ENCODE assay signal across 22 cellular contexts in genomic region chr14:100187247-100187833, GRCh38. TPM values are rescaled to one million over a fixed set of nuclear protein-coding genes. Genes with fewer than 3 reads are reported as not detected.
DNase-seq lines count a peak whose midpoint lies in the region; ATAC-seq and TF ChIP-seq lines count a peak whose summit lies in the region.
"Had no signal": no experiment of that assay in that cellular context is flagged by ENCODE, and none has a peak within 500 bp of the region (broad histone marks: within the 10 kb centered on the region; RNA-seq: fewer than 3 reads in every experiment).

No MANE protein-coding gene starts in this region.

- peak overlapping the region; percentile 64 for H3K27ac Mint-ChIP-seq in activated CD4-positive, alpha-beta T cell treated with anti-CD3 and anti-CD28 coated beads, Interleukin-2, amount 10 ng/mL, durations not matched to agents 7 days and 5 days
- H3K27ac Mint-ChIP-seq: activated naive CD8-positive, alpha-beta T cell treated with anti-CD3 and anti-CD28 coated beads for 36 hours; activated T-helper 17 cell treated with anti-CD3 and anti-CD28 coated beads, Interleukin-2, amount 50 U/mL, for 72 hours; naive B cell had no signal

- TF ChIP-seq CTCF in VCaP (conservative IDR thresholded peaks at IDR 0.05) (no peak), lower lobe of right lung (IDR thresholded peaks at IDR 0.05) (no peak), body of pancreas (IDR thresholded peaks at IDR 0.05) (no peak)

- H3K4me1 Mint-ChIP-seq in activated CD4-positive, alpha-beta T cell treated with anti-CD3 and anti-CD28 coated beads, Interleukin-2, amount 10 ng/mL, durations not matched to agents 7 days and 5 days, result peaks cover 7% of the 10 kb centered on the region
- H3K4me1 Mint-ChIP-seq: activated T-helper 17 cell treated with anti-CD3 and anti-CD28 coated beads, Interleukin-2, amount 50 U/mL, for 72 hours; naive B cell had no signal

- no peaks in the 10 kb centered on the region for H3K27me3 ChIP-seq in lower lobe of right lung (ENCODE audit: low read depth)
- no peaks in the 10 kb centered on the region for H3K27me3 ChIP-seq in body of pancreas
- H3K27me3 ChIP-seq: BE2C had no signal

- POLR2A ChIA-PET in activated CD4-positive, alpha-beta T cell treated with anti-CD3 and anti-CD28 coated beads, Interleukin-2, amount 10 ng/mL, durations not matched to agents 7 days and 5 days (lab: Charles Lee), result no interaction called here

- in situ Hi-C loops in G401 (cut with HindIII; ENCODE audit: low sequenced_read_pairs), result no loop called here

- intact Hi-C loops in lower lobe of right lung (cut with DNase I), result no loop called here
- intact Hi-C loops in body of pancreas (cut with DNase I), result no loop called here

- CTCF ChIA-PET in activated CD4-positive, alpha-beta T cell treated with anti-CD3 and anti-CD28 coated beads, Interleukin-2, amount 10 ng/mL, durations not matched to agents 7 days and 5 days (lab: Charles Lee), result interaction anchor here (0.7 kb wide), 1 partner anchor 614 kb away, joined by 3 read pairs; no protein-coding TSS in a partner anchor

- H3K9me3 Mint-ChIP-seq in activated CD4-positive, alpha-beta T cell treated with anti-CD3 and anti-CD28 coated beads, Interleukin-2, amount 10 ng/mL, durations not matched to agents 7 days and 5 days, result no peaks in the 10 kb centered on the region
- H3K9me3 Mint-ChIP-seq: activated naive CD8-positive, alpha-beta T cell treated with anti-CD3 and anti-CD28 coated beads for 36 hours; activated T-helper 17 cell treated with anti-CD3 and anti-CD28 coated beads, Interleukin-2, amount 50 U/mL, for 72 hours; naive B cell had no signal

- 83 to 91% methylated on average over 12 of the region's 12 CpGs for WGBS in body of pancreas, 2 donors

- no peak for DNase-seq in activated CD4-positive, alpha-beta T cell treated with anti-CD3 and anti-CD28 coated beads, Interleukin-2, amount 10 ng/mL, durations not matched to agents 7 days and 5 days
- DNase-seq in activated CD4-positive, alpha-beta T cell treated with anti-CD3 and anti-CD28 coated beads for 1 hour, result no peak
- DNase-seq in lower lobe of right lung (peak; percentile 59), body of pancreas (no peak), G401 (ENCODE audit: low spot score) (no peak)
- DNase-seq in activated T-cell treated with anti-CD3 and anti-CD28 coated beads, Interleukin-2, amount 50 U/mL, for 1 hour, result no peak
- no peak for DNase-seq in stimulated activated CD4-positive, alpha-beta T cell treated with anti-CD3 and anti-CD28 coated beads, Interleukin-12 subunit alpha, Interleukin-12 subunit beta, amount 100 ng/mL, for 4 hours
- DNase-seq: activated CD4-positive, alpha-beta T cell treated with anti-CD3 and anti-CD28 coated beads, Interleukin-2, amount 50 U/mL, for 1 hour; activated naive CD8-positive, alpha-beta T cell treated with anti-CD3 and anti-CD28 coated beads for 36 hours; BE2C; effector memory CD4-positive, alpha-beta T cell; naive B cell; NK-92 treated with Interleukin-12 subunit alpha and Interleukin-12 subunit beta, amount 100 ng/mL, for 24 hours; nucleus accumbens; stimulated activated CD4-positive, alpha-beta T cell treated with anti-CD3 and anti-CD28 coated beads, Interleukin-2, amount 100 ng/mL, for 48 hours; stimulated activated naive CD4-positive, alpha-beta T cell treated with Interleukin-2 at 50 U/mL for 16 hours had no signal

- H3K4me1 ChIP-seq in lower lobe of right lung (peaks cover 7% of the 10 kb centered on the region), body of pancreas (peaks cover 10% of the 10 kb centered on the region)

- H3K4me3 ChIP-seq in lower lobe of right lung (no peak overlapping the region), body of pancreas (no peak overlapping the region)
- H3K4me3 ChIP-seq: smooth muscle cell had no signal

- H3K27me3 Mint-ChIP-seq in activated CD4-positive, alpha-beta T cell treated with anti-CD3 and anti-CD28 coated beads, Interleukin-2, amount 10 ng/mL, durations not matched to agents 7 days and 5 days, result no peaks in the 10 kb centered on the region
- H3K27me3 Mint-ChIP-seq: activated naive CD8-positive, alpha-beta T cell treated with anti-CD3 and anti-CD28 coated beads for 36 hours; activated T-helper 17 cell treated with anti-CD3 and anti-CD28 coated beads, Interleukin-2, amount 50 U/mL, for 72 hours; naive B cell had no signal

- no peaks in the 10 kb centered on the region for H3K36me3 Mint-ChIP-seq in activated CD4-positive, alpha-beta T cell treated with anti-CD3 and anti-CD28 coated beads, Interleukin-2, amount 10 ng/mL, durations not matched to agents 7 days and 5 days (ENCODE audit: low read depth)
- H3K36me3 Mint-ChIP-seq: activated naive CD8-positive, alpha-beta T cell treated with anti-CD3 and anti-CD28 coated beads for 36 hours; naive B cell had no signal

- no peak for TF ChIP-seq POLR2A in body of pancreas (IDR thresholded peaks at IDR 0.05)

- H3K36me3 ChIP-seq in lower lobe of right lung (no peaks in the 10 kb centered on the region), body of pancreas (replicated peaks in 1 of 2; ENCODE audit: insufficient read depth in 1 of 2, low read depth in 2 of 2) (no peaks in the 10 kb centered on the region)
- H3K36me3 ChIP-seq: BE2C had no signal

- H3K4me3 Mint-ChIP-seq in activated CD4-positive, alpha-beta T cell treated with anti-CD3 and anti-CD28 coated beads, Interleukin-2, amount 10 ng/mL, durations not matched to agents 7 days and 5 days, result no peak overlapping the region
- H3K4me3 Mint-ChIP-seq: activated naive CD8-positive, alpha-beta T cell treated with anti-CD3 and anti-CD28 coated beads for 36 hours; activated T-helper 17 cell treated with anti-CD3 and anti-CD28 coated beads, Interleukin-2, amount 50 U/mL, for 72 hours; naive B cell had no signal

- ATAC-seq in lower lobe of right lung, result peak in 1 of 2 donors; percentile 43
- no peak for ATAC-seq in body of pancreas
- ATAC-seq: activated T-helper 17 cell treated with anti-CD3 and anti-CD28 coated beads, Interleukin-2, amount 50 U/mL, for 72 hours had no signal

- no peaks in the 10 kb centered on the region for H3K9me3 ChIP-seq in lower lobe of right lung
- H3K9me3 ChIP-seq in body of pancreas, result no peaks in the 10 kb centered on the region
- H3K9me3 ChIP-seq: BE2C had no signal

- H3K27ac ChIP-seq in VCaP (peak overlapping the region; percentile 32), lower lobe of right lung (no peak overlapping the region), body of pancreas (no peak overlapping the region)

RNA-seq across cellular contexts. Expression of gene DEGS2, which starts 27.9 kb away (rescaled TPM):
- total RNA-seq in activated CD4-positive, alpha-beta T cell treated with anti-CD3 and anti-CD28 coated beads, Interleukin-2, amount 10 ng/mL, durations not matched to agents 7 days and 5 days, result under 1 TPM; 0.15 to 0.23 TPM
- total RNA-seq in lower lobe of right lung, result 5.8 TPM
- total RNA-seq in body of pancreas, result 10 to 100 TPM in 1 of 2 donors, 1 to 10 TPM in 1; 7.3 to 10.5 TPM
- 0.95 and 5.0 TPM in 2 replicates for total RNA-seq in G401 (2014; rRNA removed; shearing (Covaris generic))
- total RNA-seq: A673; SK-MEL-5; T-helper 1 cell treated with Interleukin-12 subunit alpha and Interleukin-12 subunit beta and Interleukin-4 antibody, amounts not matched to agents 30 ng/mL and 1 ng/mL, for 36 hours had no signal

RNA-seq across cellular contexts. Expression of gene YY1, which starts 51.6 kb away (rescaled TPM):
- total RNA-seq in activated CD4-positive, alpha-beta T cell treated with anti-CD3 and anti-CD28 coated beads, Interleukin-2, amount 10 ng/mL, durations not matched to agents 7 days and 5 days, result 100 to 1,000 TPM in 1 of 2 experiments, 10 to 100 TPM in 1; 95.0 to 107 TPM
- 74.8 TPM for total RNA-seq in lower lobe of right lung
- total RNA-seq in body of pancreas, result 10 to 100 TPM; 27.0 to 30.3 TPM
- 60.4 and 70.4 TPM in 2 replicates for total RNA-seq in G401 (2014; rRNA removed; shearing (Covaris generic))
